ENCODE assay signal across 1 cellular context in genomic region chr12:2890001-2890387, GRCh38.
TF ChIP-seq lines count a peak whose summit lies in the region.

No MANE protein-coding gene starts in this region.

TF ChIP-seq in liver, 16 proteins besides CTCF, POLR2A, EP300 and RAD21 (continued from another document):
- TF ChIP-seq RXRA (IDR thresholded peaks at IDR 0.05) (no peak), NR2F2 (IDR thresholded peaks at IDR 0.05) (no peak), SP1 (IDR thresholded peaks at IDR 0.05) (no peak), FOXA1 (IDR thresholded peaks at IDR 0.05) (no peak), EGR1 (IDR thresholded peaks at IDR 0.05; ENCODE audit: low read depth in 2 of 2) (no peak)
